Comparison of ENCODE assay signal across 8 cellular contexts in genomic region chr17:45135978-45136791, GRCh38. TPM values are rescaled to one million over a fixed set of nuclear protein-coding genes. Genes with fewer than 3 reads are reported as not detected.
DNase-seq lines count a peak whose midpoint lies in the region; ATAC-seq, FAIRE-seq and TF ChIP-seq lines count a peak whose summit lies in the region.

No MANE protein-coding gene starts in this region.

- peaks cover 4% of the 10 kb centered on the region for H3K79me2 ChIP-seq in GM12878 (ENCODE audit: control insufficient read depth, insufficient read depth, low read length)

- peak overlapping the region; percentile 99 for H3K4me2 ChIP-seq in GM12878 (ENCODE audit: control insufficient read depth, insufficient read depth)

- no peak for ATAC-seq in GM12878
- no peak for ATAC-seq in HG03097 (IDR thresholded peaks at IDR 0.05; ENCODE audit: low FRiP score, unreplicated experiment)

- no peaks in the 10 kb centered on the region for H3K9me3 Mint-ChIP-seq in activated CD4-positive, alpha-beta T cell treated with anti-CD3 and anti-CD28 coated beads, Interleukin-2, amount 10 ng/mL, durations not matched to agents 7 days and 5 days

- peak overlapping the region; percentile 85 for H3K9ac ChIP-seq in GM12878 (ENCODE audit: control insufficient read depth, insufficient read depth, low read length)

- peaks cover 1% of the 10 kb centered on the region for H3K27me3 Mint-ChIP-seq in activated CD4-positive, alpha-beta T cell treated with anti-CD3 and anti-CD28 coated beads, Interleukin-2, amount 10 ng/mL, durations not matched to agents 7 days and 5 days

- H2AFZ ChIP-seq in GM12878 (ENCODE audit: control insufficient read depth, low read depth, low read length) = peak overlapping the region; percentile 73

- H3K36me3 Mint-ChIP-seq in activated CD4-positive, alpha-beta T cell treated with anti-CD3 and anti-CD28 coated beads, Interleukin-2, amount 10 ng/mL, durations not matched to agents 7 days and 5 days (ENCODE audit: low read depth) = peaks cover 4% of the 10 kb centered on the region

- FAIRE-seq in GM12878 (lab: Jason Lieb, UNC) = no peak

- WGBS in GM12878 (ENCODE audit: insufficient coverage, insufficient replicate concordance, low lambda C conversion rate, missing lambda C conversion rate) = 50% methylated on average over 21 of the region's 21 CpGs
- WGBS in lower leg skin, 2 donors = 46 to 51% methylated on average over 20 to 21 of the region's 21 CpGs
- 41 to 45% methylated on average over 19 to 20 of the region's 21 CpGs for WGBS in tibial nerve, 2 donors

- H3K4me1 ChIP-seq in GM12878 (ENCODE audit: control insufficient read depth, insufficient read depth, low read length) (peaks cover 8% of the 10 kb centered on the region), tibial nerve (peaks cover 0 to 31% (median 13%) of the 10 kb centered on the region in 4 donors)

- peak overlapping the region; percentile 86 for H3K27ac Mint-ChIP-seq in activated CD4-positive, alpha-beta T cell treated with anti-CD3 and anti-CD28 coated beads, Interleukin-2, amount 10 ng/mL, durations not matched to agents 7 days and 5 days

- TF ChIP-seq EP300 in GM12878 (IDR thresholded peaks at IDR 0.05; ENCODE audit: borderline replicate concordance in 1 of 2, control insufficient read depth in 1 of 2, low read depth in 2 of 2, low read length in 2 of 2) (no peak), tibial nerve (IDR thresholded peaks at IDR 0.05) (no peak)

- intact Hi-C loops in GM12878 (cut with micrococcal nuclease; ENCODE audit: unreplicated experiment) (loop anchor here (1.0 kb wide), 3 partner anchors 16 to 216 kb away; no protein-coding TSS in a partner anchor), lower leg skin (cut with DNase I; ENCODE audit: low total_unique reads) (loop anchor here (5.0 kb wide), 1 partner anchor 61 kb away; no protein-coding TSS in a partner anchor)

- SMC1A ChIA-PET in GM12878 (lab: Charles Lee; ENCODE audit: uncharacterized antibody, unreplicated experiment) = interaction anchor here (0.6 to 3.4 kb wide), 26 partner anchors 8 to 361 kb away, joined by 3 to 81 read pairs (median 4); partner anchors contain the start of genes HEXIM1 and HEXIM2

- H3K27me3 ChIP-seq in GM12878 (replicated peaks in 1 of 2; ENCODE audit: control insufficient read depth in 2 of 2, insufficient read depth in 2 of 2, low read length in 1 of 2) = no peaks in the 10 kb centered on the region
- H3K27me3 ChIP-seq in tibial nerve = no peaks in the 10 kb centered on the region

- H3K9me3 ChIP-seq in GM12878 (replicated peaks; ENCODE audit: control insufficient read depth, insufficient read depth, low read length) (no peaks in the 10 kb centered on the region), tibial nerve (no peaks in the 10 kb centered on the region)

- POLR2A ChIA-PET in activated CD4-positive, alpha-beta T cell treated with anti-CD3 and anti-CD28 coated beads, Interleukin-2, amount 10 ng/mL, durations not matched to agents 7 days and 5 days (lab: Charles Lee) = interaction anchor here (0.9 to 1.1 kb wide), 3 partner anchors 11 to 16 kb away, joined by 3 to 5 read pairs (median 4); partner anchors contain the start of gene HEXIM1
- POLR2A ChIA-PET in GM12878 (lab: Charles Lee) = interaction anchor here (0.6 to 2.4 kb wide), 8 partner anchors 8 to 176 kb away, joined by 3 to 49 read pairs (median 4); partner anchors contain the start of gene HEXIM1

- H3K4me3 ChIP-seq in GM12878 (peak overlapping the region; percentile 84), lower leg skin (ENCODE audit: low read depth, poor library complexity, severe bottlenecking) (peak overlapping the region; percentile 39), tibial nerve (peak overlapping the region; percentile 59 to 92 (median 62))

- H3K36me3 ChIP-seq in GM12878 (ENCODE audit: control insufficient read depth in 2 of 2, insufficient read depth in 2 of 2, low read length in 1 of 2) = no peaks in the 10 kb centered on the region
- H3K36me3 ChIP-seq in tibial nerve = peaks cover 0 to 30% (median 0%) of the 10 kb centered on the region in 3 donors

- peaks cover 21% of the 10 kb centered on the region for H3K4me1 Mint-ChIP-seq in activated CD4-positive, alpha-beta T cell treated with anti-CD3 and anti-CD28 coated beads, Interleukin-2, amount 10 ng/mL, durations not matched to agents 7 days and 5 days

- CTCF ChIA-PET in activated CD4-positive, alpha-beta T cell treated with anti-CD3 and anti-CD28 coated beads, Interleukin-2, amount 10 ng/mL, durations not matched to agents 7 days and 5 days (lab: Charles Lee) = interaction anchor here (0.6 to 4.9 kb wide), 90 partner anchors 9 to 1009 kb away, joined by 3 to 203 read pairs (median 7); partner anchors contain the start of genes EFTUD2, FMNL1, HEXIM1 and HEXIM2
- CTCF ChIA-PET in GM12878 (lab: Yijun Ruan, JAX) = interaction anchor here (0.5 to 9.4 kb wide), 79 partner anchors 11 to 716 kb away, joined by 3 to 291 read pairs (median 4); partner anchors contain the start of genes FZD2, HEXIM1, HEXIM2 and NMT1

- no peak for TF ChIP-seq CTCF in GM12878 (IDR thresholded peaks at IDR 0.05 in 2 of 3, conservative IDR thresholded peaks at IDR 0.05 in 1 of 3; ENCODE audit: control insufficient read depth in 2 of 3, extremely low read depth in 1 of 3, insufficient read depth in 1 of 3, low read depth in 3 of 3, low read length in 3 of 3)
- TF ChIP-seq CTCF in lower leg skin (IDR thresholded peaks at IDR 0.05) = no peak
- TF ChIP-seq CTCF in tibial nerve (IDR thresholded peaks at IDR 0.05) = no peak

- no peak for DNase-seq in activated CD4-positive, alpha-beta T cell treated with anti-CD3 and anti-CD28 coated beads, Interleukin-2, amount 10 ng/mL, durations not matched to agents 7 days and 5 days
- DNase-seq in activated CD4-positive, alpha-beta T cell treated with anti-CD3 and anti-CD28 coated beads for 1 hour = no peak
- DNase-seq in GM12878 (ENCODE audit: low read depth, low spot score) (no peak), lower leg skin (ENCODE audit: low spot score in 2 of 2) (no peak), tibial nerve (ENCODE audit: low spot score in 2 of 2) (no peak), GDM1 (lab: John Stamatoyannopoulos, UW) (no peak), Kasumi-1 (lab: John Stamatoyannopoulos, UW) (no peak)

- RAD21 ChIA-PET in GM12878 (lab: Charles Lee; ENCODE audit: unreplicated experiment) = interaction anchor here (0.6 to 3.2 kb wide), 40 partner anchors 8 to 361 kb away, joined by 3 to 121 read pairs (median 4); partner anchors contain the start of genes EFTUD2, HEXIM1, HEXIM2 and MAP3K14

- H3K4me3 Mint-ChIP-seq in activated CD4-positive, alpha-beta T cell treated with anti-CD3 and anti-CD28 coated beads, Interleukin-2, amount 10 ng/mL, durations not matched to agents 7 days and 5 days = peak overlapping the region; percentile 91

- TSS peak; percentile 84 for BruUV-seq in GM12878 (replicated peaks; lab: Mats Ljungman, UMichigan)

- H3K27ac ChIP-seq in GM12878 (ENCODE audit: control insufficient read depth, insufficient read depth) (peak overlapping the region; percentile 28), tibial nerve (peak overlapping the region; percentile 84 to 91 (median 89))

- in situ Hi-C loops in GM12878 (cut with MboI) = loop anchor here (5.0 kb wide), 1 partner anchor 61 kb away; no protein-coding TSS in a partner anchor

- TF ChIP-seq POLR2A in GM12878 (IDR thresholded peaks at IDR 0.05; ENCODE audit: low read depth, low read length) (no peak), lower leg skin (IDR thresholded peaks at IDR 0.05) (no peak), tibial nerve (IDR thresholded peaks at IDR 0.05) (no peak)

- no peaks in the 10 kb centered on the region for H4K20me1 ChIP-seq in GM12878 (ENCODE audit: control insufficient read depth, insufficient read depth)

- TF ChIP-seq RAD21 in GM12878 (IDR thresholded peaks at IDR 0.05; ENCODE audit: insufficient read depth, low read depth, low read length) = no peak

RNA-seq across cellular contexts. Expression of gene ACBD4, which starts 0.7 kb away (rescaled TPM):
- 10 to 100 TPM; 18.4 to 19.7 TPM for total RNA-seq in activated CD4-positive, alpha-beta T cell treated with anti-CD3 and anti-CD28 coated beads, Interleukin-2, amount 10 ng/mL, durations not matched to agents 7 days and 5 days
- 14.7 and 14.8 TPM in 2 replicates for total RNA-seq in GM12878 (2013; cell fraction: nucleolus; rRNA removed)
- total RNA-seq in GM12878 (2014; rRNA removed) (8.1 and 10.2 TPM in 2 replicates), GM12878 (2014; rRNA removed; fragmentation: Illumina TruSeq; extraction: Trizol) (5.4 and 5.7 TPM in 2 replicates), GM12878 (2021) (10.0 and 10.1 TPM in 2 replicates), lower leg skin (10 to 100 TPM in 2 of 4 donors, 1 to 10 TPM in 2; 8.2 to 14.9 (median 10.1) TPM), tibial nerve (10 to 100 TPM; 25.9 to 41.9 (median 28.2) TPM)
- polyA plus RNA-seq in GM12878 (2011; ENCODE audit: low read depth) = 2.2 TPM
- polyA plus RNA-seq in GM12878 (2011; rRNA removed) (4.4 and 6.5 TPM in 2 replicates), GM12878 (2014; fragmentation: Illumina TruSeq; extraction: Trizol) (4.5 and 5.7 TPM in 2 replicates), GM12878 (2014; fragmentation: Nextera tagmentation; extraction: Ambion mirVana) (under 1 TPM; 0.20 to 0.27 TPM), GM12878 (2014; rRNA removed) (13.8 and 17.6 TPM in 2 replicates), GM12878 (2016; fragmentation: Nextera tagmentation; extraction: Ambion mirVana) (1 to 10 TPM; 7.2 to 9.9 TPM)
- 6.3 and 10.3 TPM in 2 replicates for polyA plus RNA-seq in GM12878 (2011; cell fraction: cytosol; rRNA removed)
- polyA plus RNA-seq in GM12878 (2011; cell fraction: nucleus; rRNA removed) = 28.8 and 29.4 TPM in 2 replicates
- 10.5 and 11.0 TPM in 2 replicates for polyA plus RNA-seq in GM12878 (2012)
- 2.6 and 6.4 TPM in 2 replicates for polyA minus RNA-seq in GM12878 (2011; rRNA and poly(A)+ RNA removed)
- 2.5 and 4.0 TPM in 2 replicates for polyA minus RNA-seq in GM12878 (2011; cell fraction: cytosol; rRNA and poly(A)+ RNA removed)
- polyA minus RNA-seq in GM12878 (2011; cell fraction: nucleus; rRNA and poly(A)+ RNA removed) = 11.6 and 15.2 TPM in 2 replicates

RNA-seq across cellular contexts. Expression of gene PLCD3, which starts 3.9 kb away (rescaled TPM):
- 1 to 10 TPM; 3.0 to 4.1 TPM for total RNA-seq in activated CD4-positive, alpha-beta T cell treated with anti-CD3 and anti-CD28 coated beads, Interleukin-2, amount 10 ng/mL, durations not matched to agents 7 days and 5 days
- 0.12 and 1.5 TPM in 2 replicates for total RNA-seq in GM12878 (2013; cell fraction: nucleolus; rRNA removed)
- total RNA-seq in GM12878 (2014; rRNA removed) (0.45 and 0.76 TPM in 2 replicates), GM12878 (2014; rRNA removed; fragmentation: Illumina TruSeq; extraction: Trizol) (0.28 and 0.36 TPM in 2 replicates), GM12878 (2021) (1.6 and 2.4 TPM in 2 replicates), lower leg skin (100 to 1,000 TPM in 3 of 4 donors, 10 to 100 TPM in 1; 65.7 to 180 (median 105) TPM), tibial nerve (100 to 1,000 TPM in 1 of 4 donors, 10 to 100 TPM in 3; 45.7 to 103 (median 69.3) TPM)
- not detected for polyA plus RNA-seq in GM12878 (2011; ENCODE audit: low read depth)
- polyA plus RNA-seq in GM12878 (2011; rRNA removed) (0.52 and 1.2 TPM in 2 replicates), GM12878 (2014; fragmentation: Illumina TruSeq; extraction: Trizol) (0.03 and 1.6 TPM in 2 replicates), GM12878 (2014; fragmentation: Nextera tagmentation; extraction: Ambion mirVana) (under 1 TPM; 0.02 to 0.04 TPM), GM12878 (2014; rRNA removed) (1.2 and 1.6 TPM in 2 replicates), GM12878 (2016; fragmentation: Nextera tagmentation; extraction: Ambion mirVana) (under 1 TPM; 0.13 to 0.43 TPM)
- 0.99 and 1.9 TPM in 2 replicates for polyA plus RNA-seq in GM12878 (2011; cell fraction: cytosol; rRNA removed)
- polyA plus RNA-seq in GM12878 (2011; cell fraction: nucleus; rRNA removed) = 1.6 and 2.0 TPM in 2 replicates
- polyA plus RNA-seq in GM12878 (2012) = 0.41 and 0.88 TPM in 2 replicates
- polyA minus RNA-seq in GM12878 (2011; rRNA and poly(A)+ RNA removed) = 1.5 and 4.4 TPM in 2 replicates
- polyA minus RNA-seq in GM12878 (2011; cell fraction: cytosol; rRNA and poly(A)+ RNA removed) = 2.7 and 3.5 TPM in 2 replicates
- polyA minus RNA-seq in GM12878 (2011; cell fraction: nucleus; rRNA and poly(A)+ RNA removed) = 0.60 and 1.1 TPM in 2 replicates

RNA-seq across cellular contexts. Expression of gene HEXIM1, which starts 12.1 kb away (rescaled TPM):
- 10 to 100 TPM; 30.5 TPM for total RNA-seq in activated CD4-positive, alpha-beta T cell treated with anti-CD3 and anti-CD28 coated beads, Interleukin-2, amount 10 ng/mL, durations not matched to agents 7 days and 5 days
- 5.6 and 6.3 TPM in 2 replicates for total RNA-seq in GM12878 (2013; cell fraction: nucleolus; rRNA removed)
- 12.2 and 13.4 TPM in 2 replicates for total RNA-seq in GM12878 (2014; rRNA removed)
- 4.4 and 4.7 TPM in 2 replicates for total RNA-seq in GM12878 (2014; rRNA removed; fragmentation: Illumina TruSeq; extraction: Trizol)
- 23.9 and 24.1 TPM in 2 replicates for total RNA-seq in GM12878 (2021)
- 13.4 TPM for polyA plus RNA-seq in GM12878 (2011; ENCODE audit: low read depth)
- polyA plus RNA-seq in GM12878 (2011; rRNA removed) = 7.3 and 8.8 TPM in 2 replicates
- 7.9 and 9.4 TPM in 2 replicates for polyA plus RNA-seq in GM12878 (2011; cell fraction: cytosol; rRNA removed)
- 9.7 and 14.2 TPM in 2 replicates for polyA plus RNA-seq in GM12878 (2011; cell fraction: nucleus; rRNA removed)
- polyA plus RNA-seq in GM12878 (2012) = 18.6 and 27.4 TPM in 2 replicates
- polyA plus RNA-seq in GM12878 (2014; fragmentation: Illumina TruSeq; extraction: Trizol) = 9.9 and 16.0 TPM in 2 replicates
- 1 to 10 TPM; 1.9 to 2.1 TPM for polyA plus RNA-seq in GM12878 (2014; fragmentation: Nextera tagmentation; extraction: Ambion mirVana)
- 17.2 and 19.4 TPM in 2 replicates for polyA plus RNA-seq in GM12878 (2014; rRNA removed)
- 1 to 10 TPM; 8.3 to 9.3 TPM for polyA plus RNA-seq in GM12878 (2016; fragmentation: Nextera tagmentation; extraction: Ambion mirVana)
- polyA minus RNA-seq in GM12878 (2011; rRNA and poly(A)+ RNA removed) = 2.5 and 4.7 TPM in 2 replicates
- 4.3 and 5.0 TPM in 2 replicates for polyA minus RNA-seq in GM12878 (2011; cell fraction: cytosol; rRNA and poly(A)+ RNA removed)
- 5.4 and 10.4 TPM in 2 replicates for polyA minus RNA-seq in GM12878 (2011; cell fraction: nucleus; rRNA and poly(A)+ RNA removed)
- total RNA-seq in lower leg skin = 10 to 100 TPM; 20.9 to 32.7 (median 25.0) TPM
- total RNA-seq in tibial nerve = 10 to 100 TPM; 22.2 to 35.2 (median 29.7) TPM

RNA-seq across cellular contexts. Expression of gene HEXIM2, which starts 25.5 kb away (rescaled TPM):
- 1 to 10 TPM; 5.3 to 8.4 TPM for total RNA-seq in activated CD4-positive, alpha-beta T cell treated with anti-CD3 and anti-CD28 coated beads, Interleukin-2, amount 10 ng/mL, durations not matched to agents 7 days and 5 days
- total RNA-seq in GM12878 (2013; cell fraction: nucleolus; rRNA removed) = 3.0 TPM in 2 replicates
- total RNA-seq in GM12878 (2014; rRNA removed) (8.3 and 8.7 TPM in 2 replicates), GM12878 (2014; rRNA removed; fragmentation: Illumina TruSeq; extraction: Trizol) (4.8 and 5.1 TPM in 2 replicates), GM12878 (2021) (7.6 and 9.7 TPM in 2 replicates), lower leg skin (10 to 100 TPM in 1 of 4 donors, 1 to 10 TPM in 3; 2.4 to 16.7 (median 5.8) TPM), tibial nerve (10 to 100 TPM in 2 of 4 donors, 1 to 10 TPM in 2; 6.6 to 17.5 (median 11.7) TPM)
- polyA plus RNA-seq in GM12878 (2011; ENCODE audit: low read depth) = 3.6 TPM
- polyA plus RNA-seq in GM12878 (2011; rRNA removed) (4.3 and 5.8 TPM in 2 replicates), GM12878 (2014; fragmentation: Illumina TruSeq; extraction: Trizol) (0.87 and 4.9 TPM in 2 replicates), GM12878 (2014; fragmentation: Nextera tagmentation; extraction: Ambion mirVana) (under 1 TPM; 0.10 to 0.22 TPM), GM12878 (2014; rRNA removed) (7.1 and 12.5 TPM in 2 replicates), GM12878 (2016; fragmentation: Nextera tagmentation; extraction: Ambion mirVana) (10 to 100 TPM in 1 of 2 experiments, 1 to 10 TPM in 1; 9.7 to 10.3 TPM)
- polyA plus RNA-seq in GM12878 (2011; cell fraction: cytosol; rRNA removed) = 9.7 and 12.0 TPM in 2 replicates
- 6.9 and 8.7 TPM in 2 replicates for polyA plus RNA-seq in GM12878 (2011; cell fraction: nucleus; rRNA removed)
- 8.8 and 9.2 TPM in 2 replicates for polyA plus RNA-seq in GM12878 (2012)
- 4.2 and 9.8 TPM in 2 replicates for polyA minus RNA-seq in GM12878 (2011; rRNA and poly(A)+ RNA removed)
- polyA minus RNA-seq in GM12878 (2011; cell fraction: cytosol; rRNA and poly(A)+ RNA removed) = 3.3 and 3.4 TPM in 2 replicates
- 1.6 and 3.1 TPM in 2 replicates for polyA minus RNA-seq in GM12878 (2011; cell fraction: nucleus; rRNA and poly(A)+ RNA removed)

Comparison
In these comparisons a context has a peak if more than half of its experiments do, and no peak if none do; other contexts are left out.
1. RNA of gene PLCD3, which starts 3.9 kb away (total RNA-seq): 65.7 to 180 TPM in lower leg skin and 45.7 to 103 TPM in tibial nerve; 3.0 to 4.1 TPM in activated CD4-positive, alpha-beta T cell treated with anti-CD3 and anti-CD28 coated beads, Interleukin-2, amount 10 ng/mL, durations not matched to agents 7 days and 5 days and 0.12 to 2.4 TPM in GM12878; every median in the first group is over 4 times any median in the second.
2. Peak in every context shown above with its lines, with median percentiles within 50 percentile points of each other: H3K4me3 ChIP-seq.